ENCODE assay signal across 10 cellular contexts in genomic region chr9:649128-650074, GRCh38.
DNase-seq lines count a peak whose midpoint lies in the region; ATAC-seq, FAIRE-seq and TF ChIP-seq lines count a peak whose summit lies in the region.
"Had no signal": no experiment of that assay in that cellular context is flagged by ENCODE, and none has a peak within 500 bp of the region (broad histone marks: within the 10 kb centered on the region; RNA-seq: fewer than 3 reads in every experiment).

No MANE protein-coding gene starts in this region.

- no peaks in the 10 kb centered on the region for H3K27me3 ChIP-seq in GM12878 (replicated peaks in 1 of 2; ENCODE audit: control insufficient read depth in 2 of 2, insufficient read depth in 2 of 2, low read length in 1 of 2)
- H3K27me3 ChIP-seq in aorta (ENCODE audit: control insufficient read depth in 1 of 2, insufficient read depth in 2 of 2, low read length in 1 of 2): no peaks in the 10 kb centered on the region
- H3K27me3 ChIP-seq: SJSA1 had no signal

- no peak overlapping the region for H3K9ac ChIP-seq in GM12878 (ENCODE audit: control insufficient read depth, insufficient read depth, low read length)

- H3K9me3 ChIP-seq in GM12878 (replicated peaks; ENCODE audit: control insufficient read depth, insufficient read depth, low read length): no peaks in the 10 kb centered on the region
- no peaks in the 10 kb centered on the region for H3K9me3 ChIP-seq in aorta (ENCODE audit: control insufficient read depth, low read length)
- H3K9me3 ChIP-seq: SJSA1 had no signal

- no peaks in the 10 kb centered on the region for H3K36me3 ChIP-seq in GM12878 (ENCODE audit: control insufficient read depth in 2 of 2, insufficient read depth in 2 of 2, low read length in 1 of 2)
- H3K36me3 ChIP-seq in aorta (ENCODE audit: control insufficient read depth in 1 of 2, insufficient read depth in 2 of 2, low read length in 1 of 2): no peaks in the 10 kb centered on the region
- H3K36me3 ChIP-seq: SJSA1 had no signal

- H3K4me1 ChIP-seq in GM12878 (ENCODE audit: control insufficient read depth, insufficient read depth, low read length) (peaks cover 4% of the 10 kb centered on the region; the same call in 1 of the 2 replicates), aorta (ENCODE audit: control insufficient read depth in 1 of 2, insufficient read depth in 2 of 2, low read length in 2 of 2) (peaks cover 6% of the 10 kb centered on the region in 2 donors)
- H3K4me1 ChIP-seq: SJSA1 had no signal

- 24% methylated on average over 9 of the region's 9 CpGs for WGBS in GM12878 (ENCODE audit: insufficient coverage, insufficient replicate concordance, low lambda C conversion rate, missing lambda C conversion rate)
- 33 to 40% methylated on average over 9 of the region's 9 CpGs for WGBS in aorta, 2 donors

- POLR2A ChIA-PET in GM12878 (lab: Charles Lee): no interaction called here

- H3K79me2 ChIP-seq in GM12878 (ENCODE audit: control insufficient read depth, insufficient read depth, low read length): no peaks in the 10 kb centered on the region

- SMC1A ChIA-PET in GM12878 (lab: Charles Lee; ENCODE audit: uncharacterized antibody, unreplicated experiment): no interaction called here

- H2AFZ ChIP-seq in GM12878 (ENCODE audit: control insufficient read depth, low read depth, low read length): no peak overlapping the region

- no peaks in the 10 kb centered on the region for H4K20me1 ChIP-seq in GM12878 (ENCODE audit: control insufficient read depth, insufficient read depth)

- ATAC-seq in GM12878: peak; percentile 82
- no peak for ATAC-seq in aorta (ENCODE audit: low FRiP score)
- no peak for ATAC-seq in GM21423 (IDR thresholded peaks at IDR 0.05; ENCODE audit: unreplicated experiment)

- no peak overlapping the region for H3K27ac ChIP-seq in GM12878 (ENCODE audit: control insufficient read depth, insufficient read depth)
- H3K27ac ChIP-seq in aorta (ENCODE audit: low read depth in 1 of 2, low read length in 2 of 2): peak overlapping the region; percentile 28 to 82
- H3K27ac ChIP-seq: SJSA1 had no signal

- TF ChIP-seq EP300 in GM12878 (IDR thresholded peaks at IDR 0.05; ENCODE audit: borderline replicate concordance in 1 of 2, control insufficient read depth in 1 of 2, low read depth in 2 of 2, low read length in 2 of 2): no peak

- in situ Hi-C loops in GM12878 (cut with MboI): no loop called here
- in situ Hi-C loops in G401 (cut with HindIII; ENCODE audit: low sequenced_read_pairs): no loop called here

- H3K4me3 ChIP-seq in GM12878: no peak overlapping the region
- peak overlapping the region; percentile 9 to 60 for H3K4me3 ChIP-seq in aorta (ENCODE audit: low read length in 2 of 2)
- H3K4me3 ChIP-seq: SJSA1 had no signal

- peak overlapping the region; percentile 75 for H3K4me3 Mint-ChIP-seq in activated naive CD8-positive, alpha-beta T cell
- no peak overlapping the region for H3K4me3 Mint-ChIP-seq in activated naive CD8-positive, alpha-beta T cell treated with anti-CD3 and anti-CD28 coated beads for 36 hours
- peak overlapping the region; percentile 64 to 84 (median 78) for H3K4me3 Mint-ChIP-seq in immature natural killer cell

- intact Hi-C loops in GM12878 (cut with micrococcal nuclease; ENCODE audit: unreplicated experiment) (no loop called here), aorta (cut with DNase I) (no loop called here)

- no peak for TF ChIP-seq POLR2A in GM12878 (IDR thresholded peaks at IDR 0.05; ENCODE audit: low read depth, low read length)

- H3K27ac Mint-ChIP-seq in activated naive CD8-positive, alpha-beta T cell: no peak overlapping the region
- H3K27ac Mint-ChIP-seq in activated naive CD8-positive, alpha-beta T cell treated with anti-CD3 and anti-CD28 coated beads for 36 hours: no peak overlapping the region
- peak overlapping the region in 5 of 6 donors; percentile 74 to 90 (median 87) for H3K27ac Mint-ChIP-seq in immature natural killer cell

- H3K27me3 Mint-ChIP-seq in activated naive CD8-positive, alpha-beta T cell: no peaks in the 10 kb centered on the region
- H3K27me3 Mint-ChIP-seq in activated naive CD8-positive, alpha-beta T cell treated with anti-CD3 and anti-CD28 coated beads for 36 hours: no peaks in the 10 kb centered on the region
- H3K27me3 Mint-ChIP-seq in immature natural killer cell (ENCODE audit: low read depth in 3 of 3): peaks cover 0 to 2% (median 0%) of the 10 kb centered on the region in 3 donors

- no peak for TF ChIP-seq CTCF in GM12878 (IDR thresholded peaks at IDR 0.05 in 2 of 3, conservative IDR thresholded peaks at IDR 0.05 in 1 of 3; ENCODE audit: control insufficient read depth in 2 of 3, extremely low read depth in 1 of 3, insufficient read depth in 1 of 3, low read depth in 3 of 3, low read length in 3 of 3)

- H3K9me3 Mint-ChIP-seq in activated naive CD8-positive, alpha-beta T cell (ENCODE audit: low read depth): no peaks in the 10 kb centered on the region
- H3K9me3 Mint-ChIP-seq in activated naive CD8-positive, alpha-beta T cell treated with anti-CD3 and anti-CD28 coated beads for 36 hours: no peaks in the 10 kb centered on the region
- no peaks in the 10 kb centered on the region for H3K9me3 Mint-ChIP-seq in immature natural killer cell

- H3K4me1 Mint-ChIP-seq in activated naive CD8-positive, alpha-beta T cell (ENCODE audit: low read depth): peaks cover 17% of the 10 kb centered on the region
- H3K4me1 Mint-ChIP-seq in activated naive CD8-positive, alpha-beta T cell treated with anti-CD3 and anti-CD28 coated beads for 36 hours: peaks cover 20% of the 10 kb centered on the region
- peaks cover 20 to 56% of the 10 kb centered on the region in 2 donors for H3K4me1 Mint-ChIP-seq in immature natural killer cell

- H3K4me2 ChIP-seq in GM12878 (ENCODE audit: control insufficient read depth, insufficient read depth): no peak overlapping the region

- DNase-seq in activated naive CD8-positive, alpha-beta T cell treated with anti-CD3 and anti-CD28 coated beads for 36 hours: no peak
- DNase-seq in GM12878 (ENCODE audit: low read depth, low spot score) (no peak), immature natural killer cell (no peak), aorta (no peak), G401 (ENCODE audit: low spot score) (no peak), OCI-M2 (lab: John Stamatoyannopoulos, UW; ENCODE audit: unreplicated experiment) (no peak)
- DNase-seq: NCI-H1930 had no signal

- RAD21 ChIA-PET in GM12878 (lab: Charles Lee; ENCODE audit: unreplicated experiment): no interaction called here

- H3K36me3 Mint-ChIP-seq in activated naive CD8-positive, alpha-beta T cell: no peaks in the 10 kb centered on the region
- no peaks in the 10 kb centered on the region for H3K36me3 Mint-ChIP-seq in activated naive CD8-positive, alpha-beta T cell treated with anti-CD3 and anti-CD28 coated beads for 36 hours
- H3K36me3 Mint-ChIP-seq in immature natural killer cell: peaks cover 0 to under 1% (median 0%) of the 10 kb centered on the region in 3 donors

- CTCF ChIA-PET in GM12878 (lab: Yijun Ruan, JAX): interaction anchor here (0.6 kb wide), 1 partner anchor 1081 kb away, joined by 4 read pairs; no protein-coding TSS in a partner anchor

- no peak for TF ChIP-seq RAD21 in GM12878 (IDR thresholded peaks at IDR 0.05; ENCODE audit: insufficient read depth, low read depth, low read length)

- no peak for FAIRE-seq in GM12878 (lab: Jason Lieb, UNC)

- BruUV-seq in GM12878 (replicated peaks; lab: Mats Ljungman, UMichigan): no TSS peak

TF ChIP-seq in GM12878, 131 proteins besides CTCF, POLR2A, EP300 and RAD21:
- TF ChIP-seq ZNF24 (IDR thresholded peaks at IDR 0.05) (no peak), TCF7 (IDR thresholded peaks at IDR 0.05; ENCODE audit: borderline replicate concordance) (no peak)

Comparison
In these comparisons a context has a peak if more than half of its experiments do, and no peak if none do; other contexts are left out.
1. H3K27ac Mint-ChIP-seq: peak in immature natural killer cell (5 of 6); none in activated naive CD8-positive, alpha-beta T cell (single experiment) and activated naive CD8-positive, alpha-beta T cell treated with anti-CD3 and anti-CD28 coated beads for 36 hours (single experiment).